Comparison of ENCODE assay signal across 1 cellular context in the genomic region with DNA sequence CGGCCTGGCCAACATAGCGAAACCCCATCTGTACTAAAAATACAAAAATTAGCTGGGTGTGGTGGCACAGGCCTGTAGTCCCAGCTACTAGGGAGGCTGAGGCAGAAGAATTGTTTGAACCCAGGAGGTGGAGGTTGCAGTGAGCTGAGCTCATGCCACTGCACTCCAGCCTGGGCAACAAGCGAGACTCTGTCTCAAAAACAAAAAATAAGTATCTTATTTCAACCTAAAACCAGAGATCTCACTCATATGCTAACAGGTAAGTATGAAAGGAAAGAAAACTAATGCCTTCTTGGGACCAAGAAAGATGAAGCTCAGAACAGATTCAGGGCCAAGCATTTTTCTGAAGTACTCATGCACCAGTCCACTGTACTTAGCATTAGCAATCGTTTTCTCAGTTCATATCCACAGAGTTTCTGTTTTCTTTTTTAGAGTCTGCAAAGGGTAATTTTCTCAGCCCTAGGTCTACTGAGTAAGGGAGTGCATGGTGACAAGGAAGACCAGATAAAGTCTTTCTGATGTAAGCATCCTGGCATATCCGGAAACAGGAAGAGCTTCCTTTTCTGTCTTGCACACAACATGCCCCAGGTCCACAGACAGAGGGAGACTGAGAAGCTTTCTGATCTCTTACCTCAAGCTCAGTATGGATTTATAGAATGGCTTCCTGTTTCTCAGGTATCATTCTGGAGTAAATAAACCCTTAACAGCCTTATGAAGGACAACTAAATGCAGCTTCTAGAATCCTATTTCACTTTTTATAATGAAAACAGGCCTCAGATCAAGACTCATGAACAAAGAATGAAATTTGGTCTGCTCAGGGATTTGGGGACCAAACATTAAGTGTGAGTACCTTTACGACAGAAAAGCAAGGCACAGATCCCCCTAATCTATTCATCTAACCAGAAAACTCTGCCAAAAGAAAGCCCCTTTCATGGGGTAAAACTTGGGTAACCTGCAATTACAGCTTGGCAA.
TF ChIP-seq lines count a peak whose summit lies in the region.

No MANE protein-coding gene starts in this region.

TF ChIP-seq in HepG2, 621 proteins besides CTCF, POLR2A, EP300 and RAD21 (continued from another document):
- TF ChIP-seq, protein P1, sequence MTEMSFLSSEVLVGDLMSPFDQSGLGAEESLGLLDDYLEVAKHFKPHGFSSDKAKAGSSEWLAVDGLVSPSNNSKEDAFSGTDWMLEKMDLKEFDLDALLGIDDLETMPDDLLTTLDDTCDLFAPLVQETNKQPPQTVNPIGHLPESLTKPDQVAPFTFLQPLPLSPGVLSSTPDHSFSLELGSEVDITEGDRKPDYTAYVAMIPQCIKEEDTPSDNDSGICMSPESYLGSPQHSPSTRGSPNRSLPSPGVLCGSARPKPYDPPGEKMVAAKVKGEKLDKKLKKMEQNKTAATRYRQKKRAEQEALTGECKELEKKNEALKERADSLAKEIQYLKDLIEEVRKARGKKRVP (CRISPR knock-in tag; IDR thresholded peaks at IDR 0.05) = 0 out of 4 replicates have a peak, but pooled peaks of 1 of the 2 experiments have one; percentile 26
- TF ChIP-seq, protein P2, sequence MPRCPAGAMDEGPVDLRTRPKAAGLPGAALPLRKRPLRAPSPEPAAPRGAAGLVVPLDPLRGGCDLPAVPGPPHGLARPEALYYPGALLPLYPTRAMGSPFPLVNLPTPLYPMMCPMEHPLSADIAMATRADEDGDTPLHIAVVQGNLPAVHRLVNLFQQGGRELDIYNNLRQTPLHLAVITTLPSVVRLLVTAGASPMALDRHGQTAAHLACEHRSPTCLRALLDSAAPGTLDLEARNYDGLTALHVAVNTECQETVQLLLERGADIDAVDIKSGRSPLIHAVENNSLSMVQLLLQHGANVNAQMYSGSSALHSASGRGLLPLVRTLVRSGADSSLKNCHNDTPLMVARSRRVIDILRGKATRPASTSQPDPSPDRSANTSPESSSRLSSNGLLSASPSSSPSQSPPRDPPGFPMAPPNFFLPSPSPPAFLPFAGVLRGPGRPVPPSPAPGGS (CRISPR knock-in tag; IDR thresholded peaks at IDR 0.05) = no peak
- TF ChIP-seq SMC3 (IDR thresholded peaks at IDR 0.05; ENCODE audit: low read length) (0 out of 2 replicates have a peak, but pooled peaks have one; percentile 6), ELF3 (CRISPR knock-in tag; IDR thresholded peaks at IDR 0.05) (peak; percentile 72; the same call in 1 of the 2 replicates), DNMT3B (CRISPR knock-in tag; conservative IDR thresholded peaks at IDR 0.05) (no peak), CEBPG (CRISPR knock-in tag; IDR thresholded peaks at IDR 0.05) (peak; percentile 15; the same call in 1 of the 2 replicates), GABPA (IDR thresholded peaks at IDR 0.05; ENCODE audit: low read depth, low read length) (no peak), GABPA (CRISPR knock-in tag; IDR thresholded peaks at IDR 0.05; ENCODE audit: low read depth) (peak; percentile 76), ELF1 (CRISPR knock-in tag; IDR thresholded peaks at IDR 0.05) (0 out of 2 replicates have a peak, but pooled peaks have one; percentile 30), ETV5 (CRISPR knock-in tag; IDR thresholded peaks at IDR 0.05; ENCODE audit: borderline replicate concordance) (peak; percentile 78; the same call in 1 of the 2 replicates), ZNF224 (CRISPR knock-in tag; IDR thresholded peaks at IDR 0.05) (no peak)
